30 cellular contexts compared by ENCODE assay signal in genomic region chr6:35158520-35158919, GRCh38. TPM values are rescaled to one million over a fixed set of nuclear protein-coding genes. Genes with fewer than 3 reads are reported as not detected.
"Had no signal": no experiment of that assay in that cellular context is flagged by ENCODE, and none has a peak within 500 bp of the region (broad histone marks: within the 10 kb centered on the region; RNA-seq: fewer than 3 reads in every experiment).

No MANE protein-coding gene starts in this region.

- H3K9me3 Mint-ChIP-seq: effector memory CD8-positive, alpha-beta T cell; memory B cell; natural killer cell had no signal

- H2AFZ ChIP-seq: hepatocyte had no signal

- H3K27ac ChIP-seq: coronary artery, heart left ventricle, hepatocyte, prostate gland, right atrium auricular region, stomach, thyroid gland, vagina had no signal

- DNase-seq: dermis blood vessel endothelial cell; effector memory CD8-positive, alpha-beta T cell; heart left ventricle; kidney; natural killer cell; stimulated activated CD4-positive, alpha-beta T cell treated with anti-CD3 and anti-CD28 coated beads, Interleukin-12 subunit alpha, Interleukin-12 subunit beta, amount 100 ng/mL, for 4 hours; stimulated activated CD4-positive, alpha-beta T cell treated with anti-CD3 and anti-CD28 coated beads, Interleukin-1b, Interleukin-23, amount 100 ng/mL, for 48 hours; stimulated activated CD4-positive, alpha-beta T cell treated with anti-CD3 and anti-CD28 coated beads, Interleukin-4, amount 100 ng/mL, for 1 hour; stimulated activated CD8-positive, alpha-beta memory T cell treated with anti-CD3 and anti-CD28 coated beads, Interleukin-4, amount 100 ng/mL, for 48 hours; stimulated activated naive CD4-positive, alpha-beta T cell treated with Interleukin-2 at 50 U/mL for 16 hours; stomach; thyroid gland had no signal

- H3K27ac Mint-ChIP-seq: effector memory CD8-positive, alpha-beta T cell; memory B cell; natural killer cell had no signal

- H3K4me1 Mint-ChIP-seq: memory B cell, natural killer cell had no signal

- H3K4me2 ChIP-seq: hepatocyte, smooth muscle cell had no signal

- FAIRE-seq: endometrium, frontal cortex, kidney had no signal

- H3K4me1 ChIP-seq: prostate gland had no signal

- H3K36me3 Mint-ChIP-seq: natural killer cell had no signal

- H3K79me2 ChIP-seq: hepatocyte had no signal

- H3K4me3 Mint-ChIP-seq: effector memory CD8-positive, alpha-beta T cell; memory B cell; natural killer cell had no signal

- ATAC-seq: effector memory CD8-positive, alpha-beta T cell; esophagus mucosa; heart left ventricle; left lobe of liver; natural killer cell; sciatic nerve had no signal

- H3K9me3 ChIP-seq: heart left ventricle, prostate gland, right atrium auricular region, stomach, thyroid gland, vagina had no signal

- H3K36me3 ChIP-seq: heart left ventricle, prostate gland, right atrium auricular region, stomach, thyroid gland, vagina had no signal

- H3K4me3 ChIP-seq: coronary artery, heart left ventricle, hepatocyte, lung, prostate gland, right atrium auricular region, smooth muscle cell, stomach, thyroid gland, vagina had no signal

- H3K27me3 ChIP-seq: heart left ventricle, hepatocyte, right atrium auricular region, thyroid gland, vagina had no signal

RNA-seq across cellular contexts. Expression of gene TCP11, which starts 17.4 kb away (rescaled TPM):
- total RNA-seq: esophagus mucosa, fibroblast of villous mesenchyme, heart left ventricle, hepatocyte, left lobe of liver, mononuclear cell, natural killer cell, right atrium auricular region, sciatic nerve, smooth muscle cell, subcutaneous adipose tissue, ureter, vagina had no signal
- polyA plus RNA-seq: hepatocyte, neural cell had no signal

RNA-seq across cellular contexts. Expression of gene SCUBE3, which starts 55.2 kb away (rescaled TPM):
- total RNA-seq: mononuclear cell had no signal
